ENCODE assay signal across 8 cellular contexts in the genomic region with DNA sequence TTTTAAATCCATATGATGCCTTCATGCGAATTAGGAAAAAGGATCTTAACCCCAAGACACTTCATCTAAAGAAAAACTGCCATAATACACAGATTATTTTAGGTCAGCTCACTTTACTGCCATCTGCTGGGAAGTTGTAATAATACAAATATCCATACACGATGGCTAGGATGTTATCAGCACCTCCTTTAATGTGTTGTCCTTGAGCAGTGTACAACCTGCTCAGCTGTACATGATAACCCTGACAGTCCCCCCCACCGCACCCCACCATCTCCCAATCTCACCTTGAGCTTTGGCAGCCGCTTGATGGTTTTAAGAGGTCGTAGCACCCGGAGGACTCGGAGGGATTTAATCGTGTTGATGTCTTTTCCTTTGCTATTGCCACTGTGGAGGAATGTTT.
DNase-seq lines count a peak whose midpoint lies in the region; ATAC-seq and TF ChIP-seq lines count a peak whose summit lies in the region.

No MANE protein-coding gene starts in this region.

- DNase-seq in DMS79 treated with DMSO at 0.1 percent for 48 hours (lab: John Stamatoyannopoulos, UW): peak; percentile 47
- peak; percentile 65 for DNase-seq in HT1080 (ENCODE audit: low read depth)
- DNase-seq in SKM-1 (lab: John Stamatoyannopoulos, UW; ENCODE audit: unreplicated experiment): peak; percentile 9
- peak; percentile 76 for DNase-seq in fibroblast of peridontal ligament (ENCODE audit: extremely low read depth)

- H3K9me3 ChIP-seq in parathyroid adenoma (ENCODE audit: control insufficient read depth, low read length): no peaks in the 10 kb centered on the region

- H3K4me1 ChIP-seq in parathyroid adenoma: no peaks in the 10 kb centered on the region

- TF ChIP-seq CTCF in parathyroid adenoma (IDR thresholded peaks at IDR 0.05): peak; percentile 66

- H3K27ac ChIP-seq in parathyroid adenoma: no peak overlapping the region

- no peaks in the 10 kb centered on the region for H3K36me3 ChIP-seq in parathyroid adenoma (ENCODE audit: control insufficient read depth, insufficient read depth, low read length)

- H3K27me3 ChIP-seq in parathyroid adenoma (ENCODE audit: control insufficient read depth, insufficient read depth, low read length): no peaks in the 10 kb centered on the region

- ATAC-seq in HG02610 (IDR thresholded peaks at IDR 0.05; ENCODE audit: unreplicated experiment) (no peak), HG02852 (IDR thresholded peaks at IDR 0.05; ENCODE audit: unreplicated experiment) (no peak), GM18520 (IDR thresholded peaks at IDR 0.05; ENCODE audit: unreplicated experiment) (no peak)

- H3K4me3 ChIP-seq in parathyroid adenoma (ENCODE audit: low read depth, low read length): no peak overlapping the region

- H3K4me2 ChIP-seq in parathyroid adenoma (ENCODE audit: low read length): no peak overlapping the region

- no peak overlapping the region for H3K9ac ChIP-seq in parathyroid adenoma

- no peaks in the 10 kb centered on the region for H3K79me2 ChIP-seq in parathyroid adenoma

- no peak overlapping the region for H2AFZ ChIP-seq in parathyroid adenoma

Comparison
In these comparisons a context has a peak if more than half of its experiments do, and no peak if none do; other contexts are left out.
1. DNase-seq: peak in every context shown above with its lines; median percentile 76 in fibroblast of peridontal ligament; 65 in HT1080; 47 in DMS79 treated with DMSO at 0.1 percent for 48 hours; 9 in SKM-1.